In genomic region chr2:145100301-145100700, GRCh38 we compare ENCODE assay signal across 1 cellular context.
TF ChIP-seq lines count a peak whose summit lies in the region.

No MANE protein-coding gene starts in this region.

TF ChIP-seq in H1, 55 proteins besides CTCF, POLR2A, EP300 and RAD21 (continued from another document):
- TF ChIP-seq TEAD4 (IDR thresholded peaks at IDR 0.05; ENCODE audit: low read depth, low read length): no peak
- no peak for TF ChIP-seq PHF8 (conservative IDR thresholded peaks at IDR 0.05; ENCODE audit: low read depth, low read length)
- no peak for TF ChIP-seq SP1 (IDR thresholded peaks at IDR 0.05; ENCODE audit: low read depth, low read length)
- no peak for TF ChIP-seq KDM5A (IDR thresholded peaks at IDR 0.05; ENCODE audit: low read length)
- TF ChIP-seq MAX (IDR thresholded peaks at IDR 0.05): no peak
- TF ChIP-seq USF2 (IDR thresholded peaks at IDR 0.05; ENCODE audit: low read length): no peak
- TF ChIP-seq ZNF274 (IDR thresholded peaks at IDR 0.05; ENCODE audit: borderline replicate concordance, extremely low read depth, low read length): no peak
- TF ChIP-seq TCF12 (IDR thresholded peaks at IDR 0.05; ENCODE audit: low read depth, low read length): no peak
- no peak for TF ChIP-seq KDM1A (IDR thresholded peaks at IDR 0.05; ENCODE audit: borderline replicate concordance, low read length)
- TF ChIP-seq TAF1 (IDR thresholded peaks at IDR 0.05; ENCODE audit: low read depth, low read length): no peak
- no peak for TF ChIP-seq E2F6 (IDR thresholded peaks at IDR 0.05)
